Comparison of ENCODE assay signal across 21 cellular contexts in genomic region chr10:76270464-76270863, GRCh38.
A peak's percentile ranks its signal among the peaks of the same experiment; 100 is the strongest.
DNase-seq lines count a peak whose midpoint lies in the region; ATAC-seq, FAIRE-seq and TF ChIP-seq lines count a peak whose summit lies in the region.
"Had no signal": no experiment of that assay in that cellular context is flagged by ENCODE, and none has a peak within 500 bp of the region (broad histone marks: within the 10 kb centered on the region; RNA-seq: fewer than 3 reads in every experiment).

No MANE protein-coding gene starts in this region.

- H3K27me3 Mint-ChIP-seq in astrocyte (ENCODE audit: low read depth, unreplicated experiment) = no peaks in the 10 kb centered on the region
- H3K27me3 Mint-ChIP-seq: T-helper 17 cell had no signal

- BruUV-seq in HepG2 (replicated peaks; lab: Mats Ljungman, UMichigan) = no TSS peak

- H3K9me3 ChIP-seq in HepG2 (ENCODE audit: low read length) (peaks cover 10% of the 10 kb centered on the region), right lobe of liver (peaks cover 0 to 12% (median 0%) of the 10 kb centered on the region in 4 donors), astrocyte (ENCODE audit: insufficient read depth, low read depth, low read length) (no peaks in the 10 kb centered on the region)

- H3K27me3 ChIP-seq in HepG2 (ENCODE audit: control insufficient read depth in 1 of 2, insufficient read depth in 2 of 2, low read length in 2 of 2) = no peaks in the 10 kb centered on the region
- no peaks in the 10 kb centered on the region for H3K27me3 ChIP-seq in right lobe of liver
- H3K27me3 ChIP-seq in astrocyte (ENCODE audit: insufficient read depth, low read length) = no peaks in the 10 kb centered on the region
- H3K27me3 ChIP-seq: BLaER1 treated with 17β-estradiol and CSF1 and Interleukin-3, amounts not matched to agents 10 nM and 100 nM; Peyer's patch; SJSA1 had no signal

- H3K27ac ChIP-seq in HepG2 (ENCODE audit: extremely low read length, insufficient read depth, low read length) (no peak overlapping the region), right lobe of liver (no peak overlapping the region), astrocyte (ENCODE audit: low read depth, low read length) (no peak overlapping the region)
- H3K27ac ChIP-seq: BLaER1 treated with 17β-estradiol and CSF1 and Interleukin-3, amounts not matched to agents 10 nM and 100 nM; GM23248; Peyer's patch; SJSA1 had no signal

- H3K27ac Mint-ChIP-seq in astrocyte (ENCODE audit: unreplicated experiment) = no peak overlapping the region
- H3K27ac Mint-ChIP-seq: CD8-positive, alpha-beta T cell; T-helper 17 cell had no signal

- H3K9ac ChIP-seq in HepG2 (ENCODE audit: insufficient read depth, low read depth, low read length) (no peak overlapping the region), astrocyte (ENCODE audit: low read length) (no peak overlapping the region)
- H3K9ac ChIP-seq: BLaER1 treated with 17β-estradiol and CSF1 and Interleukin-3, amounts not matched to agents 10 nM and 100 nM; GM23248 had no signal

- no peaks in the 10 kb centered on the region for H3K4me1 Mint-ChIP-seq in astrocyte (ENCODE audit: low read depth, unreplicated experiment)
- H3K4me1 Mint-ChIP-seq: T-helper 17 cell had no signal

- TF ChIP-seq POLR2A in HepG2 (IDR thresholded peaks at IDR 0.05; ENCODE audit: insufficient read depth in 1 of 2, low read depth in 2 of 2, low read length in 2 of 2) (no peak), right lobe of liver (IDR thresholded peaks at IDR 0.05) (no peak)

- H3K36me3 ChIP-seq in HepG2 (replicated peaks in 1 of 2; ENCODE audit: control insufficient read depth in 1 of 2, insufficient read depth in 2 of 2, low read length in 2 of 2) = no peaks in the 10 kb centered on the region
- H3K36me3 ChIP-seq in right lobe of liver = no peaks in the 10 kb centered on the region
- H3K36me3 ChIP-seq in astrocyte (ENCODE audit: insufficient read depth, low read length) = no peaks in the 10 kb centered on the region
- H3K36me3 ChIP-seq: BLaER1 treated with 17β-estradiol and CSF1 and Interleukin-3, amounts not matched to agents 10 nM and 100 nM; Peyer's patch; SJSA1 had no signal

- peaks cover 4% of the 10 kb centered on the region for H3K9me3 Mint-ChIP-seq in astrocyte (ENCODE audit: unreplicated experiment)

- H3K36me3 Mint-ChIP-seq in astrocyte (ENCODE audit: low read depth, unreplicated experiment) = no peaks in the 10 kb centered on the region
- H3K36me3 Mint-ChIP-seq: CD8-positive, alpha-beta T cell had no signal

- H4K20me1 ChIP-seq in HepG2 (ENCODE audit: insufficient read depth, low read length) = no peaks in the 10 kb centered on the region
- no peaks in the 10 kb centered on the region for H4K20me1 ChIP-seq in astrocyte (ENCODE audit: insufficient read depth, low read length)
- H4K20me1 ChIP-seq: BLaER1 treated with 17β-estradiol and CSF1 and Interleukin-3, amounts not matched to agents 10 nM and 100 nM had no signal

- DNase-seq in HepG2 (ENCODE audit: low spot score) (no peak), right lobe of liver (no peak), NOMO-1 treated with DMSO at 0.1 percent for 48 hours (lab: John Stamatoyannopoulos, UW; ENCODE audit: unreplicated experiment) (peak; percentile 61), astrocyte (ENCODE audit: low read depth) (no peak), left lobe of liver (ENCODE audit: low spot score) (no peak), LoVo (ENCODE audit: low spot score) (no peak), nucleus accumbens (lab: John Stamatoyannopoulos, UW) (no peak)
- DNase-seq: Calu3; CD8-positive, alpha-beta T cell; GF-D8; GM23248; Kasumi-1; MM.1S; NCI-H1105 treated with DMSO at 0.1 percent for 48 hours; NCI-H1930; NCI-H446; NCI-H774; Peyer's patch; T-helper 17 cell had no signal

- in situ Hi-C loops in HepG2 (cut with HindIII; ENCODE audit: extremely low pct_ligation_motif_present, low pct_unique_long_range_greater_than_20kb) = no loop called here

- FAIRE-seq in HepG2 (lab: Jason Lieb, UNC) = no peak
- no peak for FAIRE-seq in astrocyte (lab: Jason Lieb, UNC)

- CTCF ChIA-PET in HepG2 (lab: Yijun Ruan, JAX; ENCODE audit: low intra/inter-chr PET ratio, low total read pairs) = no interaction called here

- intact Hi-C loops in HepG2 (cut with micrococcal nuclease; ENCODE audit: unreplicated experiment) = no loop called here
- intact Hi-C loops in right lobe of liver (cut with DNase I) = no loop called here

- TF ChIP-seq CTCF in HepG2 (CRISPR knock-in tag; IDR thresholded peaks at IDR 0.05) (no peak), right lobe of liver (IDR thresholded peaks at IDR 0.05) (no peak), astrocyte (IDR thresholded peaks at IDR 0.05; ENCODE audit: insufficient read depth, low read depth, low read length) (no peak)

- ATAC-seq in HepG2 (no peak), right lobe of liver (no peak), left lobe of liver (no peak)
- ATAC-seq: CD8-positive, alpha-beta T cell; T-helper 17 cell had no signal

- H3K4me3 ChIP-seq in HepG2 (replicated peaks in 1 of 3; ENCODE audit: insufficient read depth in 1 of 3, low read depth in 2 of 3, low read length in 3 of 3) (no peak overlapping the region), right lobe of liver (no peak overlapping the region), astrocyte (ENCODE audit: insufficient read depth, low read depth, low read length) (no peak overlapping the region)
- H3K4me3 ChIP-seq: BLaER1 treated with 17β-estradiol and CSF1 and Interleukin-3, amounts not matched to agents 10 nM and 100 nM; GM23248; Peyer's patch; SJSA1 had no signal

- WGBS in HepG2 (ENCODE audit: low lambda C conversion rate) = 71% methylated on average over 5 of the region's 5 CpGs
- 72% methylated on average over 5 of the region's 5 CpGs for WGBS in right lobe of liver (ENCODE audit: insufficient coverage, low coverage, low lambda C conversion rate, missing lambda C conversion rate)

- H3K79me2 ChIP-seq in HepG2 (ENCODE audit: insufficient read depth, low read length) = no peaks in the 10 kb centered on the region
- no peaks in the 10 kb centered on the region for H3K79me2 ChIP-seq in astrocyte (ENCODE audit: insufficient read depth, low read length)

- H2AFZ ChIP-seq in HepG2 (ENCODE audit: low read length) = no peak overlapping the region
- H2AFZ ChIP-seq in astrocyte (ENCODE audit: low read depth, low read length) = peak overlapping the region; percentile 9
- H2AFZ ChIP-seq: GM23248 had no signal

- no peak for TF ChIP-seq RAD21 in HepG2 (CRISPR knock-in tag; IDR thresholded peaks at IDR 0.05)

- no peak overlapping the region for H3K4me3 Mint-ChIP-seq in astrocyte (ENCODE audit: unreplicated experiment)
- H3K4me3 Mint-ChIP-seq: CD8-positive, alpha-beta T cell; T-helper 17 cell had no signal

- H3K4me1 ChIP-seq in HepG2 (ENCODE audit: insufficient read depth, low read length) (no peaks in the 10 kb centered on the region), right lobe of liver (no peaks in the 10 kb centered on the region), astrocyte (ENCODE audit: insufficient read depth, low read length) (no peaks in the 10 kb centered on the region)
- H3K4me1 ChIP-seq: BLaER1 treated with 17β-estradiol and CSF1 and Interleukin-3, amounts not matched to agents 10 nM and 100 nM; Peyer's patch; SJSA1 had no signal

- H3K4me2 ChIP-seq in HepG2 (ENCODE audit: low read depth, low read length) (no peak overlapping the region), astrocyte (ENCODE audit: low read length) (no peak overlapping the region)
- H3K4me2 ChIP-seq: BLaER1 treated with 17β-estradiol and CSF1 and Interleukin-3, amounts not matched to agents 10 nM and 100 nM had no signal

- TF ChIP-seq EP300 in HepG2 (IDR thresholded peaks at IDR 0.05; ENCODE audit: low read depth in 2 of 2, low read length in 2 of 2) (no peak), HepG2 (CRISPR knock-in tag; IDR thresholded peaks at IDR 0.05; ENCODE audit: borderline replicate concordance) (no peak)

- POLR2A ChIA-PET in HepG2 (lab: Yijun Ruan, JAX) = interaction anchor here (1.2 kb wide), 1 partner anchor 120 kb away, joined by 3 read pairs; no protein-coding TSS in a partner anchor

TF ChIP-seq in HepG2, 621 proteins besides CTCF, POLR2A, EP300 and RAD21:
- TF ChIP-seq ZGPAT (CRISPR knock-in tag; IDR thresholded peaks at IDR 0.05) = no peak
- no peak for TF ChIP-seq HES4 (CRISPR knock-in tag; IDR thresholded peaks at IDR 0.05; ENCODE audit: borderline replicate concordance)
- no peak for TF ChIP-seq NR0B2 (CRISPR knock-in tag; IDR thresholded peaks at IDR 0.05)
- peak; percentile 6; the same call in 1 of the 2 replicates for TF ChIP-seq CEBPB (IDR thresholded peaks at IDR 0.05; ENCODE audit: borderline replicate concordance, low read depth, low read length)
- no peak for TF ChIP-seq ZNF704 (CRISPR knock-in tag; IDR thresholded peaks at IDR 0.05; ENCODE audit: borderline replicate concordance)
- no peak for TF ChIP-seq RORA (CRISPR knock-in tag; IDR thresholded peaks at IDR 0.05)
